30 cellular contexts compared by ENCODE assay signal in the genomic region with DNA sequence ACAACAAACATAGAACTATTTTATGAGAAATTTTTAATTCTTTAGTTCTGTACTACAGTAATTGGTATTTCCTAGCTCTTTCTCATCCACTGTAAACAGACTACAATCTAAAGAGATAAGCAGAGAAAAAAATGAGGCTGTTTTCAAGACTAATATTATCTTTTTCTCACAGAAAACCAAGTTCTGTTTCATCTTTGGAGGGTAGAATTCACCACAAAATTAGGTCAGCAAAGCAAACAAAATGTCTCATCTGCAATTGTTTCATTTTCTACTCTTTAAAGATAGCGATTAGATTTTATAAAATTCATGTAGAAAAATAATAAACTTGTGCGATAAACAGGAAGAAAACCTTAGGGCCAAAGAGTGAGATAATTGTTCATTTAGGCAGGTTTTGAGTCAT. TPM values are rescaled to one million over a fixed set of nuclear protein-coding genes. Genes with fewer than 3 reads are reported as not detected.
DNase-seq lines count a peak whose midpoint lies in the region; TF ChIP-seq lines count a peak whose summit lies in the region.
"Had no signal": no experiment of that assay in that cellular context is flagged by ENCODE, and none has a peak within 500 bp of the region (broad histone marks: within the 10 kb centered on the region; RNA-seq: fewer than 3 reads in every experiment).

No MANE protein-coding gene starts in this region.

- in situ Hi-C loops in GM23248 (cut with MboI) = no loop called here

- WGBS in GM23248 (ENCODE audit: low coverage in 1 of 2, low lambda C conversion rate in 2 of 2, missing lambda C conversion rate in 2 of 2), 2 experiments = 6 to 17% methylated on average over 2 of the region's 2 CpGs

- 0 out of 2 replicates have a peak overlapping the region, but pooled peaks have one; percentile 36 for H3K27ac ChIP-seq in GM23248
- peak overlapping the region; percentile 44; the same call in 1 of the 2 replicates for H3K27ac ChIP-seq in SJSA1
- H3K27ac ChIP-seq: upper lobe of left lung had no signal

- H3K36me3 ChIP-seq in GM23248 (ENCODE audit: low read depth) (no peaks in the 10 kb centered on the region), SJSA1 (no peaks in the 10 kb centered on the region)
- H3K36me3 ChIP-seq: upper lobe of left lung had no signal

- H3K9me3 ChIP-seq in GM23248 (ENCODE audit: low read depth) (no peaks in the 10 kb centered on the region), SJSA1 (replicated peaks) (no peaks in the 10 kb centered on the region)
- H3K9me3 ChIP-seq: upper lobe of left lung had no signal

- peaks cover 9% of the 10 kb centered on the region; the same call in 1 of the 2 replicates for H3K79me2 ChIP-seq in GM23248 (ENCODE audit: insufficient read depth)

- H2AFZ ChIP-seq in GM23248 = peak overlapping the region; percentile 27

- peak overlapping the region; percentile 63 for H3K27ac Mint-ChIP-seq in chondrocyte (ENCODE audit: unreplicated experiment)
- peak overlapping the region in 2 of 3 experiments; percentile 45 to 68 for H3K27ac Mint-ChIP-seq in nephron
- H3K27ac Mint-ChIP-seq: effector memory CD8-positive, alpha-beta T cell; naive B cell had no signal

- no peak for DNase-seq in GM23248
- no peak for DNase-seq in SJSA1 (ENCODE audit: low read depth in 1 of 2, low spot score in 2 of 2)
- no peak for DNase-seq in chondrocyte (ENCODE audit: low spot score)
- DNase-seq in COLO668 (lab: John Stamatoyannopoulos, UW; ENCODE audit: unreplicated experiment) = no peak
- DNase-seq in ureter (ENCODE audit: low spot score) = no peak
- DNase-seq in SK-N-DZ (ENCODE audit: low spot score) = no peak
- DNase-seq in DMS53 treated with DMSO at 0.1 percent for 48 hours (lab: John Stamatoyannopoulos, UW; ENCODE audit: unreplicated experiment) = no peak
- DNase-seq: activated CD4-positive, alpha-beta T cell treated with anti-CD3 and anti-CD28 coated beads for 1 hour; C1 segment of cervical spinal cord; Calu3; effector memory CD8-positive, alpha-beta T cell; EL; glutamatergic neuron; HCEC 1CT; left cardiac atrium; naive B cell; NCI-H1105 treated with DMSO at 0.1 percent for 48 hours; NCI-H2029 treated with DMSO at 0.1 percent for 48 hours; NCI-H345; NCI-H748 treated with DMSO at 0.1 percent for 48 hours; occipital lobe; SHP77; stimulated activated CD4-positive, alpha-beta T cell treated with anti-CD3 and anti-CD28 coated beads, Interleukin-2, amount 100 ng/mL, for 24 hours; SW 1271; upper lobe of left lung had no signal

- no peak overlapping the region for H3K4me2 ChIP-seq in GM23248 (ENCODE audit: unreplicated experiment)

- H3K4me1 ChIP-seq in GM23248 (ENCODE audit: insufficient read depth) (peaks cover 45% of the 10 kb centered on the region), SJSA1 (replicated peaks) (peaks cover 44% of the 10 kb centered on the region)

- H3K9me2 ChIP-seq in GM23248 (ENCODE audit: insufficient read depth) = no peaks in the 10 kb centered on the region

- H3K36me3 Mint-ChIP-seq in chondrocyte (ENCODE audit: low read depth) (no peaks in the 10 kb centered on the region), nephron (ENCODE audit: low read depth) (peaks cover 13% of the 10 kb centered on the region)
- H3K36me3 Mint-ChIP-seq: naive B cell had no signal

- peaks cover 34% of the 10 kb centered on the region for H3F3A ChIP-seq in GM23248 (ENCODE audit: insufficient read depth)

- H3K4me1 Mint-ChIP-seq in chondrocyte (ENCODE audit: low read depth) = peaks cover 21% of the 10 kb centered on the region
- H3K4me1 Mint-ChIP-seq in nephron = peaks cover 17% of the 10 kb centered on the region
- H3K4me1 Mint-ChIP-seq: naive B cell had no signal

- H3K27me3 Mint-ChIP-seq in chondrocyte (ENCODE audit: low read depth) (no peaks in the 10 kb centered on the region), nephron (ENCODE audit: low read depth) (no peaks in the 10 kb centered on the region)
- H3K27me3 Mint-ChIP-seq: effector memory CD8-positive, alpha-beta T cell; naive B cell had no signal

- H4K20me1 ChIP-seq in GM23248 (ENCODE audit: insufficient read depth) = no peaks in the 10 kb centered on the region

- H3K4me3 Mint-ChIP-seq in chondrocyte (ENCODE audit: unreplicated experiment) (no peak overlapping the region), nephron (no peak overlapping the region)
- H3K4me3 Mint-ChIP-seq: effector memory CD8-positive, alpha-beta T cell; naive B cell had no signal

- H3K4me3 ChIP-seq in GM23248 (no peak overlapping the region), SJSA1 (no peak overlapping the region)
- H3K4me3 ChIP-seq: skin epidermis, upper lobe of left lung had no signal

- H3K9me3 Mint-ChIP-seq in chondrocyte (ENCODE audit: low read depth) = no peaks in the 10 kb centered on the region
- no peaks in the 10 kb centered on the region for H3K9me3 Mint-ChIP-seq in nephron
- H3K9me3 Mint-ChIP-seq: effector memory CD8-positive, alpha-beta T cell; naive B cell had no signal

- no peak for TF ChIP-seq CTCF in chondrocyte (IDR thresholded peaks at IDR 0.05)
- no peak for TF ChIP-seq CTCF in nephron (IDR thresholded peaks at IDR 0.05; ENCODE audit: unreplicated experiment in 3 of 3)

- H3K9ac ChIP-seq in GM23248 = no peak overlapping the region

- H3K27me3 ChIP-seq in GM23248 (replicated peaks; ENCODE audit: insufficient read depth) = no peaks in the 10 kb centered on the region
- H3K27me3 ChIP-seq in SJSA1 (replicated peaks) = no peaks in the 10 kb centered on the region
- H3K27me3 ChIP-seq: upper lobe of left lung had no signal

RNA-seq across cellular contexts. Expression of a gene that starts 10.8 kb away (rescaled TPM):
- total RNA-seq in GM23248 (2014; rRNA removed; shearing (Covaris generic)) = 7.3 and 8.6 TPM in 2 replicates
- polyA plus RNA-seq in GM23248 (2016; fragmentation: Nextera tagmentation; extraction: Ambion mirVana) = 20.2 and 21.0 TPM in 2 replicates
- total RNA-seq in SJSA1 (2014; rRNA removed; shearing (Covaris generic)) = 28.0 and 39.4 TPM in 2 replicates
- total RNA-seq in chondrocyte = 29.1 to 46.3 TPM (median 30.1 TPM) in 3 replicates
- 38.1 TPM for total RNA-seq in ureter
- polyA plus RNA-seq in SK-N-DZ (2014; cell fraction: cytosol; rRNA removed) = 35.0 and 41.1 TPM in 2 replicates
- polyA plus RNA-seq in SK-N-DZ (2014; cell fraction: nucleus; rRNA removed) = 19.8 and 20.8 TPM in 2 replicates

RNA-seq across cellular contexts. Expression of a gene that starts 10.8 kb away (rescaled TPM):
- total RNA-seq in GM23248 (2014; rRNA removed; shearing (Covaris generic)) = not detected in 2 replicates
- not detected in 2 replicates for polyA plus RNA-seq in GM23248 (2016; fragmentation: Nextera tagmentation; extraction: Ambion mirVana)
- total RNA-seq in SJSA1 (2014; rRNA removed; shearing (Covaris generic)) = not detected in 2 replicates
- total RNA-seq in chondrocyte (0.30 TPM in 1 of 3 replicates, not detected in the others), ureter (not detected)
- polyA plus RNA-seq in SK-N-DZ (2014; cell fraction: cytosol; rRNA removed) = not detected in 2 replicates
- polyA plus RNA-seq in SK-N-DZ (2014; cell fraction: nucleus; rRNA removed) = not detected in 2 replicates
- total RNA-seq: Calu3, mesenteric fat pad, occipital lobe, renal cortical epithelial cell, subcutaneous adipose tissue had no signal
